12 cellular contexts compared by ENCODE assay signal in the genomic region with DNA sequence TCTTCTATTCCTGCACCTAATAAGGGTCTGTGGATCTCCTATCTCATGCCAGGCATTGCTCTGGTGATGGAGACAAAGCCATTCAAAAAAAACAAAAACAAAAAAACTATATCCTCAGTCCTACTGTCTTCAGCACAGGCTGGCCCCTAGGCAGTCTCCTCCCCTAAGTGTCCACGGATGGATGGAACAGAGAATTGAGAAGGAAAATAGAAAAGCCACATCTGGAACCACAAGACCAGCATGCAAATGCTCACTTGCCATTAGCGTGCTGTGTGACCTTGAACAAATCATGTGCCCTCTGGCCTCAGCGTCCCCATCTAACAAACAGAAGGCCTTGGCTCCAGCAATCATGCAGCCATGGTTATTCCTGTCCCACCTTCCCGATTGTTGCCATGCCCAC.
"Had no signal": no experiment of that assay in that cellular context is flagged by ENCODE, and none has a peak within 500 bp of the region (broad histone marks: within the 10 kb centered on the region; RNA-seq: fewer than 3 reads in every experiment).

No MANE protein-coding gene starts in this region.

- ATAC-seq: effector memory CD8-positive, alpha-beta T cell; left ventricle myocardium superior had no signal

- DNase-seq: activated B cell treated with CpG ODN at 0.5 μM for 24 hours; activated CD4-positive, alpha-beta T cell treated with anti-CD3 and anti-CD28 coated beads, Interleukin-2, amount 50 U/mL, for 1 hour; activated gamma-delta T cell; anterior cingulate cortex; cerebellar nuclear complex; effector memory CD8-positive, alpha-beta T cell; left ventricle myocardium superior; mesendoderm; nephron progenitor cell; sigmoid colon; stimulated activated CD4-positive, alpha-beta T cell treated with anti-CD3 and anti-CD28 coated beads, Interleukin-12 subunit alpha, Interleukin-12 subunit beta, amount 100 ng/mL, for 4 hours; stimulated activated CD4-positive, alpha-beta T cell treated with anti-CD3 and anti-CD28 coated beads, Interleukin-2, amount 100 ng/mL, for 48 hours had no signal
